Comparison of ENCODE assay signal across 18 cellular contexts in the genomic region with DNA sequence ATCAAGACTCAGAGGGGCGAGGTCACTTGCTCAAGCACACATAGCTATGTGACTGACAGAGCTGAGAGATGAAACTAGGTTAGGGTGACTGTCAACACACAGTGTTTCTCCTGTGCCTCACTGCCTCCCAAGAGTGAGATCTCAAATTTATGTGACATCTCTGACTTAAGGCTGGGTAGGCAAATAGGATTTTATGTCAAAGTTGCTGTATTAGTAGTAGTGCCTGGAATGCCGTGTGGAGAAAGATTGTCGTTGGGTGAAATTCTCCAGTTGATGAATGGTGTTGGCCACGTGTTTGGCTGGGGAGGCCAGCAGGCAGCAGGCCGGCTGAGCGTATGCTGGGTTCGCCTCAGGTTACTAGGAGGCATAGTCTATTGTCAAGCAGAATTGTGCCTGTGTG.
A peak's percentile ranks its signal among the peaks of the same experiment; 100 is the strongest.
DNase-seq lines count a peak whose midpoint lies in the region; ATAC-seq and TF ChIP-seq lines count a peak whose summit lies in the region.
"Had no signal": no experiment of that assay in that cellular context is flagged by ENCODE, and none has a peak within 500 bp of the region (broad histone marks: within the 10 kb centered on the region; RNA-seq: fewer than 3 reads in every experiment).

No MANE protein-coding gene starts in this region.

- DNase-seq in cardiac muscle cell (ENCODE audit: low read depth in 1 of 2, low spot score in 1 of 2) (no peak), cardiac septum (ENCODE audit: low spot score) (no peak), astrocyte of the hippocampus (ENCODE audit: low read depth, low spot score) (peak; percentile 75), medulla oblongata (ENCODE audit: extremely low spot score) (peak; percentile 6), cerebellum (ENCODE audit: low spot score) (no peak), MG63 (no peak), GM20000 (ENCODE audit: low spot score) (no peak)
- DNase-seq: activated CD4-positive, alpha-beta memory T cell treated with anti-CD3 and anti-CD28 coated beads, Interleukin-2, amount 10 ng/mL, durations not matched to agents 7 days and 5 days; activated naive CD8-positive, alpha-beta T cell treated with anti-CD3 and anti-CD28 coated beads, Interleukin-2, amount 10 ng/mL, durations not matched to agents 7 days and 5 days; activated T-cell treated with anti-CD3 and anti-CD28 coated beads, Interleukin-2, amount 50 U/mL, for 24 hours; DMS79; esophagus squamous epithelium; NCI-H1048; NCI-H510A treated with DMSO at 0.1 percent for 48 hours had no signal

- intact Hi-C loops in cardiac septum (cut with DNase I): loop anchor here (5.0 to 10.0 kb wide), 2 partner anchors 140 to 178 kb away; no protein-coding TSS in a partner anchor

- H3K36me3 ChIP-seq in cardiac muscle cell (no peaks in the 10 kb centered on the region), MG63 (no peaks in the 10 kb centered on the region)
- H3K36me3 ChIP-seq: esophagus squamous epithelium, neural progenitor cell had no signal

- H3K4me1 ChIP-seq in cardiac muscle cell (ENCODE audit: low read depth): peaks cover 10% of the 10 kb centered on the region

- TF ChIP-seq CTCF in cardiac muscle cell (IDR thresholded peaks at IDR 0.05; ENCODE audit: low read depth, low read length) (no peak), GM20000 (IDR thresholded peaks at IDR 0.05; ENCODE audit: extremely low read depth, missing control alignments) (no peak)

- H3K4me3 ChIP-seq in cardiac muscle cell (no peak overlapping the region), MG63 (no peak overlapping the region)
- H3K4me3 ChIP-seq: esophagus squamous epithelium, hepatocyte, neural progenitor cell had no signal

- no peaks in the 10 kb centered on the region for H3K9me3 ChIP-seq in cardiac muscle cell (ENCODE audit: low read depth)
- no peaks in the 10 kb centered on the region for H3K9me3 ChIP-seq in MG63
- H3K9me3 ChIP-seq: esophagus squamous epithelium had no signal

- H3K27me3 ChIP-seq in cardiac muscle cell (no peaks in the 10 kb centered on the region), MG63 (no peaks in the 10 kb centered on the region)
- H3K27me3 ChIP-seq: esophagus squamous epithelium, hepatocyte, neural progenitor cell had no signal

- ATAC-seq in HG03520 (IDR thresholded peaks at IDR 0.05; ENCODE audit: unreplicated experiment): no peak
- ATAC-seq: stimulated activated effector memory CD8-positive, alpha-beta T cell treated with anti-CD3 and anti-CD28 coated beads, Interleukin-12 subunit alpha, Interleukin-12 subunit beta, amount 100 ng/mL, for 72 hours had no signal

- peak overlapping the region; percentile 23 for H3K27ac ChIP-seq in cardiac muscle cell
- H3K27ac ChIP-seq: esophagus squamous epithelium, hepatocyte, neural progenitor cell had no signal

Comparison
In these comparisons a context has a peak if more than half of its experiments do, and no peak if none do; other contexts are left out.
1. DNase-seq: peak in astrocyte of the hippocampus (single experiment) and medulla oblongata (single experiment); none in cardiac muscle cell (0 of 2), cardiac septum (single experiment), cerebellum (single experiment), MG63 (single experiment) and GM20000 (single experiment).